In genomic region chr12:67474934-67475620, GRCh38 we compare ENCODE assay signal across 1 cellular context.
TF ChIP-seq lines count a peak whose summit lies in the region.

No MANE protein-coding gene starts in this region.

TF ChIP-seq in GM23338, 12 proteins besides CTCF, POLR2A, EP300 and RAD21 (continued from another document):
- TF ChIP-seq ZNF462 (CRISPR knock-in tag; IDR thresholded peaks at IDR 0.05), result no peak
- no peak for TF ChIP-seq JUNB (IDR thresholded peaks at IDR 0.05; ENCODE audit: unreplicated experiment)
- TF ChIP-seq ZNF331 (CRISPR knock-in tag; IDR thresholded peaks at IDR 0.05; ENCODE audit: low read depth), result no peak
- no peak for TF ChIP-seq NANOG (IDR thresholded peaks at IDR 0.05; ENCODE audit: borderline replicate concordance)
- no peak for TF ChIP-seq ETS1 (IDR thresholded peaks at IDR 0.05)
- TF ChIP-seq EZH2 (IDR thresholded peaks at IDR 0.05; ENCODE audit: low read depth, unreplicated experiment), result no peak
- TF ChIP-seq POLR2AphosphoS5 (IDR thresholded peaks at IDR 0.05; ENCODE audit: low read depth), result no peak
- TF ChIP-seq ZNF114 (CRISPR knock-in tag; IDR thresholded peaks at IDR 0.05), result no peak
